1 cellular context compared by ENCODE assay signal in the genomic region with DNA sequence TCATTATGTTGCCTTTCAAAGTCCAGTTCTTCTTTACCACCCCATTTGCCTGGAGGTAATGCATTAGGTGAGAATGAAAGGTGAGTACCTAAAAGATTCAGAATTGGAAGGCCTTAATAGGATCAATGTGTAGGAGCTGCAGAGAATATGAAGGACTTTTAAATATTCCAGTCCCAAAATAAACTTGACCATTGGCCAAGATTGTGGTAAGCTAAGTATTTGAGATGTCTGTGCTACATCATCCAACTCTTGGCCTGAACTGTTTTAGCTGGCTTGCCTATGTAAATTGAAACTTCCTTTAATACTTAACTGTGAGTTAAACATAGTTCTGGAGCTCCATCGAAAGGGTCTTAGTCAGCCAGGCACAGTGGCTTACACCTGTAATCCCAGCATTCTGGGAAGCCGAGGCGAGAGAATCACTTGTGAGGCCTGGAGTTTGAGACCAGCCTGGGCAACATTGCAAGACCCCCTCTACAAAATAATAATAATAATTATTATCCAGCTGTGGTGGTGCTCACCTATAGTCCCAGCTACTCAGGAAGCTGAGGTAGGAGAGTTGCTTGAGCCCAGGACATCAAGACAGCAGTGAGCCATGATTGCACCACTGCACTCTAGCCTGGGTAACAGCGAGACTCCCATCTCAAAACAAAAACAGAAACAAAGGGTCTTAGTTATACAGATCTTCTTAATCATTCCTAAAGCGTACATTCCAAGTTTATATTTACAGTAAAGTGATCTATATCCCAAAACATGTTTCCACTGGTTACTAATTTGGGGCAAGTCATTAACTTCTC.
TF ChIP-seq lines count a peak whose summit lies in the region.

No MANE protein-coding gene starts in this region.

TF ChIP-seq in GM23338, 12 proteins besides CTCF, POLR2A, EP300 and RAD21 (continued from another document):
- TF ChIP-seq, protein P1, sequence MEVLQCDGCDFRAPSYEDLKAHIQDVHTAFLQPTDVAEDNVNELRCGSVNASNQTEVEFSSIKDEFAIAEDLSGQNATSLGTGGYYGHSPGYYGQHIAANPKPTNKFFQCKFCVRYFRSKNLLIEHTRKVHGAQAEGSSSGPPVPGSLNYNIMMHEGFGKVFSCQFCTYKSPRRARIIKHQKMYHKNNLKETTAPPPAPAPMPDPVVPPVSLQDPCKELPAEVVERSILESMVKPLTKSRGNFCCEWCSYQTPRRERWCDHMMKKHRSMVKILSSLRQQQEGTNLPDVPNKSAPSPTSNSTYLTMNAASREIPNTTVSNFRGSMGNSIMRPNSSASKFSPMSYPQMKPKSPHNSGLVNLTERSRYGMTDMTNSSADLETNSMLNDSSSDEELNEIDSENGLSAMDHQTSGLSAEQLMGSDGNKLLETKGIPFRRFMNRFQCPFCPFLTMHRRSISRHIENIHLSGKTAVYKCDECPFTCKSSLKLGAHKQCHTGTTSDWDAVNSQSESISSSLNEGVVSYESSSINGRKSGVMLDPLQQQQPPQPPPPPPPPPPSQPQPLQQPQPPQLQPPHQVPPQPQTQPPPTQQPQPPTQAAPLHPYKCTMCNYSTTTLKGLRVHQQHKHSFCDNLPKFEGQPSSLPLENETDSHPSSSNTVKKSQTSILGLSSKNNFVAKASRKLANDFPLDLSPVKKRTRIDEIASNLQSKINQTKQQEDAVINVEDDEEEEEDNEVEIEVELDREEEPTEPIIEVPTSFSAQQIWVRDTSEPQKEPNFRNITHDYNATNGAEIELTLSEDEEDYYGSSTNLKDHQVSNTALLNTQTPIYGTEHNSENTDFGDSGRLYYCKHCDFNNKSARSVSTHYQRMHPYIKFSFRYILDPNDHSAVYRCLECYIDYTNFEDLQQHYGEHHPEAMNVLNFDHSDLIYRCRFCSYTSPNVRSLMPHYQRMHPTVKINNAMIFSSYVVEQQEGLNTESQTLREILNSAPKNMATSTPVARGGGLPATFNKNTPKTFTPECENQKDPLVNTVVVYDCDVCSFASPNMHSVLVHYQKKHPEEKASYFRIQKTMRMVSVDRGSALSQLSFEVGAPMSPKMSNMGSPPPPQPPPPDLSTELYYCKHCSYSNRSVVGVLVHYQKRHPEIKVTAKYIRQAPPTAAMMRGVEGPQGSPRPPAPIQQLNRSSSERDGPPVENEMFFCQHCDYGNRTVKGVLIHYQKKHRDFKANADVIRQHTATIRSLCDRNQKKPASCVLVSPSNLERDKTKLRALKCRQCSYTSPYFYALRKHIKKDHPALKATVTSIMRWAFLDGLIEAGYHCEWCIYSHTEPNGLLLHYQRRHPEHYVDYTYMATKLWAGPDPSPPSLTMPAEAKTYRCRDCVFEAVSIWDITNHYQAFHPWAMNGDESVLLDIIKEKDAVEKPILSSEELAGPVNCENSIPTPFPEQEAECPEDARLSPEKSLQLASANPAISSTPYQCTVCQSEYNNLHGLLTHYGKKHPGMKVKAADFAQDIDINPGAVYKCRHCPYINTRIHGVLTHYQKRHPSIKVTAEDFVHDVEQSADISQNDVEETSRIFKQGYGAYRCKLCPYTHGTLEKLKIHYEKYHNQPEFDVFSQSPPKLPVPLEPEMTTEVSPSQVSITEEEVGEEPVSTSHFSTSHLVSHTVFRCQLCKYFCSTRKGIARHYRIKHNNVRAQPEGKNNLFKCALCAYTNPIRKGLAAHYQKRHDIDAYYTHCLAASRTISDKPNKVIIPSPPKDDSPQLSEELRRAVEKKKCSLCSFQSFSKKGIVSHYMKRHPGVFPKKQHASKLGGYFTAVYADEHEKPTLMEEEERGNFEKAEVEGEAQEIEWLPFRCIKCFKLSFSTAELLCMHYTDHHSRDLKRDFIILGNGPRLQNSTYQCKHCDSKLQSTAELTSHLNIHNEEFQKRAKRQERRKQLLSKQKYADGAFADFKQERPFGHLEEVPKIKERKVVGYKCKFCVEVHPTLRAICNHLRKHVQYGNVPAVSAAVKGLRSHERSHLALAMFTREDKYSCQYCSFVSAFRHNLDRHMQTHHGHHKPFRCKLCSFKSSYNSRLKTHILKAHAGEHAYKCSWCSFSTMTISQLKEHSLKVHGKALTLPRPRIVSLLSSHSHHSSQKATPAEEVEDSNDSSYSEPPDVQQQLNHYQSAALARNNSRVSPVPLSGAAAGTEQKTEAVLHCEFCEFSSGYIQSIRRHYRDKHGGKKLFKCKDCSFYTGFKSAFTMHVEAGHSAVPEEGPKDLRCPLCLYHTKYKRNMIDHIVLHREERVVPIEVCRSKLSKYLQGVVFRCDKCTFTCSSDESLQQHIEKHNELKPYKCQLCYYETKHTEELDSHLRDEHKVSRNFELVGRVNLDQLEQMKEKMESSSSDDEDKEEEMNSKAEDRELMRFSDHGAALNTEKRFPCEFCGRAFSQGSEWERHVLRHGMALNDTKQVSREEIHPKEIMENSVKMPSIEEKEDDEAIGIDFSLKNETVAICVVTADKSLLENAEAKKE (CRISPR knock-in tag; IDR thresholded peaks at IDR 0.05), result no peak
- no peak for TF ChIP-seq EZH2phosphoT487 (IDR thresholded peaks at IDR 0.05; ENCODE audit: unreplicated experiment)
